27 cellular contexts compared by ENCODE assay signal in the genomic region with DNA sequence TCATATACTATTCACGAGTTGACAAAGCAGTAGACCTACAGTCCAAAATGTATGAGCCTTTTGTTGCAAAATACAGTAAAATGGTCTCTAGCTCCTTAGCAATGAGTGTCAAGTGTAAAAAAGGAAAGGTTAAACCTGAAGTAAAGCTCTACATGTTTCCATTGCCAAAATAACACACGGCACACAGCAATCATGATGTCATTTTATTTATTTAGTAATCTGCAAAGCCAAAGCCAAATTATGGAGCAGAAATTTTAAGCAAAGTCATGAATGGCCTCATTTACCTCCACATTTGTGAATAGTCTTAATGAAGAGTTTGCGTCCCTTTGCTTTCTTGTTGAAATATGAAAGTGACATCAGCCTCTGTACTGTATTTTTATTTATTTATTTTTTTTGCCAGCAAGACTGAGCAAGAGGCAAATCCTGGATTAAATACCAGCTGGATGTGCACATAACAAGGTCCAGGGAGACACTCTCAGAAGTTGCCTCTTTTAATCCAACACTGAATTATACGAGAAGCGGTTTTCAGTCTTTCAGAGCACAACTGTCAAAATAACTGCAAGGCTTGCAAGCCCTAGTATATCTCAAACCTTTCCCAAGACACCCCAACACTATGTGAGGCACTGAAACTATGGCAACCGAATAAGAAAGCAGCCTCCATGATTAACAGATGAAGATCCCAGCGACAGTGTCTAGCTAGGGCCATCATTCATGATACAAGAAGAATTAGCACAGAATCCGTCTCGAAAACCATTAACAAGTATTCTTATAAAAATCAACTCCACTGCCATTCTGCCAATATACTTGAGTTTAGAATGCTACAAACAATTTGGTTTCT. TPM values are rescaled to one million over a fixed set of nuclear protein-coding genes. Genes with fewer than 3 reads are reported as not detected.
DNase-seq lines count a peak whose midpoint lies in the region; ATAC-seq, FAIRE-seq and TF ChIP-seq lines count a peak whose summit lies in the region.
"Had no signal": no experiment of that assay in that cellular context is flagged by ENCODE, and none has a peak within 500 bp of the region (broad histone marks: within the 10 kb centered on the region; RNA-seq: fewer than 3 reads in every experiment).

No MANE protein-coding gene starts in this region.

- SMC1A ChIA-PET in GM12878 (lab: Charles Lee; ENCODE audit: uncharacterized antibody, unreplicated experiment), result interaction anchor here (0.7 to 4.3 kb wide), 17 partner anchors 10 to 487 kb away, joined by 3 to 31 read pairs (median 3); a partner anchor contains a TSS

- H2AFZ ChIP-seq in GM12878 (ENCODE audit: control insufficient read depth, low read depth, low read length), result no peak overlapping the region

- intact Hi-C loops in GM12878 (cut with micrococcal nuclease; ENCODE audit: unreplicated experiment), result no loop called here
- intact Hi-C loops in psoas muscle (cut with DNase I), result no loop called here

- no peak for TF ChIP-seq CTCF in GM12878 (IDR thresholded peaks at IDR 0.05 in 2 of 3, conservative IDR thresholded peaks at IDR 0.05 in 1 of 3; ENCODE audit: control insufficient read depth in 2 of 3, extremely low read depth in 1 of 3, insufficient read depth in 1 of 3, low read depth in 3 of 3, low read length in 3 of 3)
- no peak for TF ChIP-seq CTCF in psoas muscle (IDR thresholded peaks at IDR 0.05)

- DNase-seq in H7, result peak; percentile 35
- DNase-seq in GM12878 (ENCODE audit: low read depth, low spot score), result no peak
- DNase-seq in psoas muscle, result no peak
- DNase-seq in hypothalamus (lab: John Stamatoyannopoulos, UW), result no peak
- no peak for DNase-seq in AG08395 (ENCODE audit: low spot score)
- DNase-seq in NK-92 (lab: John Stamatoyannopoulos, UW; ENCODE audit: unreplicated experiment), result no peak
- DNase-seq in midbrain (lab: John Stamatoyannopoulos, UW), result no peak
- DNase-seq: ACHN; activated CD4-positive, alpha-beta T cell treated with anti-CD3 and anti-CD28 coated beads, Interleukin-2, amount 10 ng/mL, durations not matched to agents 24 days and 14 days; activated gamma-delta T cell treated with Interleukin-2 at 50 U/mL for 16 hours; activated T-cell treated with anti-CD3 and anti-CD28 coated beads, Interleukin-2, amount 50 U/mL, for 1 hour; COR-L47; GF-D8; Kasumi-1; mucosa of descending colon; NCI-H1694; NCI-H526; nephron progenitor cell; SIG-M5; sigmoid colon; stimulated activated naive CD4-positive, alpha-beta T cell treated with Interleukin-2 at 50 U/mL for 16 hours; WERI-Rb-1 had no signal

- H3K4me1 ChIP-seq in GM12878 (ENCODE audit: control insufficient read depth, insufficient read depth, low read length) (no peaks in the 10 kb centered on the region), psoas muscle (peaks cover 16% of the 10 kb centered on the region)

- WGBS in GM12878 (ENCODE audit: insufficient coverage, insufficient replicate concordance, low lambda C conversion rate, missing lambda C conversion rate), result 82% methylated on average over 9 of the region's 9 CpGs
- WGBS in psoas muscle, 3 donors, result 41 to 57% (median 57%) methylated on average over 9 of the region's 9 CpGs

- no peaks in the 10 kb centered on the region; the same call in 1 of the 2 replicates for H3K79me2 ChIP-seq in GM12878 (ENCODE audit: control insufficient read depth, insufficient read depth, low read length)

- H3K4me3 ChIP-seq in H7 (ENCODE audit: insufficient read depth, low read depth, low read length), result no peak overlapping the region
- H3K4me3 ChIP-seq in GM12878, result no peak overlapping the region
- H3K4me3 ChIP-seq in psoas muscle, result peak overlapping the region; percentile 27
- H3K4me3 ChIP-seq: BLaER1 treated with 17β-estradiol and CSF1 and Interleukin-3, amounts not matched to agents 10 nM and 100 nM; mucosa of descending colon; sigmoid colon; thoracic aorta had no signal

- H4K20me1 ChIP-seq in GM12878 (ENCODE audit: control insufficient read depth, insufficient read depth), result no peaks in the 10 kb centered on the region

- H3K9me3 ChIP-seq in GM12878 (replicated peaks; ENCODE audit: control insufficient read depth, insufficient read depth, low read length) (no peaks in the 10 kb centered on the region), psoas muscle (no peaks in the 10 kb centered on the region)
- H3K9me3 ChIP-seq: BLaER1 treated with 17β-estradiol and CSF1 and Interleukin-3, amounts not matched to agents 10 nM and 100 nM; mucosa of descending colon; sigmoid colon; thoracic aorta had no signal

- CTCF ChIA-PET in GM12878 (lab: Yijun Ruan, JAX), result interaction anchor here (1.2 to 2.8 kb wide), 6 partner anchors 9 to 427 kb away, joined by 3 to 14 read pairs (median 7); a partner anchor contains a TSS

- in situ Hi-C loops in GM12878 (cut with MboI), result loop anchor here (25.0 kb wide), 1 partner anchor 428 kb away; no protein-coding TSS in a partner anchor

- no peak for TF ChIP-seq EP300 in GM12878 (IDR thresholded peaks at IDR 0.05; ENCODE audit: borderline replicate concordance in 1 of 2, control insufficient read depth in 1 of 2, low read depth in 2 of 2, low read length in 2 of 2)

- BruUV-seq in GM12878 (replicated peaks; lab: Mats Ljungman, UMichigan), result no TSS peak

- H3K27ac ChIP-seq in GM12878 (ENCODE audit: control insufficient read depth, insufficient read depth), result no peak overlapping the region
- peak overlapping the region; percentile 26 for H3K27ac ChIP-seq in psoas muscle
- H3K27ac ChIP-seq: BLaER1 treated with 17β-estradiol and CSF1 and Interleukin-3, amounts not matched to agents 10 nM and 100 nM; thoracic aorta; WERI-Rb-1 had no signal

- H3K9ac ChIP-seq in GM12878 (ENCODE audit: control insufficient read depth, insufficient read depth, low read length), result no peak overlapping the region
- H3K9ac ChIP-seq: BLaER1 treated with 17β-estradiol and CSF1 and Interleukin-3, amounts not matched to agents 10 nM and 100 nM had no signal

- RAD21 ChIA-PET in GM12878 (lab: Charles Lee; ENCODE audit: unreplicated experiment), result interaction anchor here (0.9 to 3.9 kb wide), 10 partner anchors 8 to 427 kb away, joined by 3 to 27 read pairs (median 4); a partner anchor contains a TSS

- ATAC-seq in GM12878 (no peak), psoas muscle (peak in 2 of 4 donors; percentile 61 to 74)
- ATAC-seq: mucosa of descending colon had no signal

- FAIRE-seq in GM12878 (lab: Jason Lieb, UNC) (no peak), islet of Langerhans (lab: Jason Lieb, UNC) (peak; percentile 75)
- FAIRE-seq: RCC 7860 had no signal

- no peak overlapping the region for H3K4me2 ChIP-seq in GM12878 (ENCODE audit: control insufficient read depth, insufficient read depth)

- no peak for TF ChIP-seq RAD21 in GM12878 (IDR thresholded peaks at IDR 0.05; ENCODE audit: insufficient read depth, low read depth, low read length)

- H3K27me3 ChIP-seq in H7 (ENCODE audit: control insufficient read depth, insufficient read depth, low read length) (no peaks in the 10 kb centered on the region), GM12878 (replicated peaks in 1 of 2; ENCODE audit: control insufficient read depth in 2 of 2, insufficient read depth in 2 of 2, low read length in 1 of 2) (no peaks in the 10 kb centered on the region), psoas muscle (ENCODE audit: insufficient read depth in 3 of 3, low read length in 2 of 3) (peaks cover 0 to 7% (median 0%) of the 10 kb centered on the region in 3 donors)
- H3K27me3 ChIP-seq: sigmoid colon had no signal

- POLR2A ChIA-PET in GM12878 (lab: Charles Lee), result interaction anchor here (0.5 to 1.4 kb wide), 4 partner anchors 11 to 124 kb away, joined by 3 to 4 read pairs (median 3); no protein-coding TSS in a partner anchor

- H3K36me3 ChIP-seq in H7 (replicated peaks; ENCODE audit: control insufficient read depth, insufficient read depth, low read length) (peaks cover 6% of the 10 kb centered on the region), GM12878 (ENCODE audit: control insufficient read depth in 2 of 2, insufficient read depth in 2 of 2, low read length in 1 of 2) (no peaks in the 10 kb centered on the region), psoas muscle (ENCODE audit: insufficient read depth in 1 of 2, low read depth in 1 of 2) (no peaks in the 10 kb centered on the region)
- H3K36me3 ChIP-seq: BLaER1 treated with 17β-estradiol and CSF1 and Interleukin-3, amounts not matched to agents 10 nM and 100 nM; sigmoid colon; thoracic aorta; WERI-Rb-1 had no signal

- no peak for TF ChIP-seq POLR2A in GM12878 (IDR thresholded peaks at IDR 0.05; ENCODE audit: low read depth, low read length)

TF ChIP-seq in GM12878, 131 proteins besides CTCF, POLR2A, EP300 and RAD21:
- TF ChIP-seq BACH1 (IDR thresholded peaks at IDR 0.05; ENCODE audit: borderline replicate concordance), result no peak
- no peak for TF ChIP-seq FOXM1 (IDR thresholded peaks at IDR 0.05; ENCODE audit: low read depth, low read length)
- no peak for TF ChIP-seq NFYA (IDR thresholded peaks at IDR 0.05; ENCODE audit: borderline replicate concordance, low read depth, low read length)
- 0 out of 2 replicates have a peak, but pooled peaks have one; percentile 26 for TF ChIP-seq ATF7 (IDR thresholded peaks at IDR 0.05; ENCODE audit: low read depth)

RNA-seq across cellular contexts. Expression of a gene that starts 9.6 kb away (rescaled TPM):
- total RNA-seq in H7 (2014; rRNA removed; shearing (Covaris generic)), result 207 and 294 TPM in 2 replicates
- 218 and 247 TPM in 2 replicates for total RNA-seq in GM12878 (2013; cell fraction: nucleolus; rRNA removed)
- 0.62 and 1.0 TPM in 2 replicates for total RNA-seq in GM12878 (2014; rRNA removed)
- 0.83 and 1.1 TPM in 2 replicates for total RNA-seq in GM12878 (2014; rRNA removed; fragmentation: Illumina TruSeq; extraction: Trizol)
- total RNA-seq in GM12878 (2021), result 1.9 and 2.1 TPM in 2 replicates
- polyA plus RNA-seq in GM12878 (2011; ENCODE audit: low read depth), result 3.2 TPM
- 10.2 and 10.5 TPM in 2 replicates for polyA plus RNA-seq in GM12878 (2011; rRNA removed)
- 6.8 and 10.6 TPM in 2 replicates for polyA plus RNA-seq in GM12878 (2011; cell fraction: cytosol; rRNA removed)
- polyA plus RNA-seq in GM12878 (2011; cell fraction: nucleus; rRNA removed), result 23.5 and 32.3 TPM in 2 replicates
- polyA plus RNA-seq in GM12878 (2012), result 4.3 and 4.5 TPM in 2 replicates
- 0.92 and 1.3 TPM in 2 replicates for polyA plus RNA-seq in GM12878 (2014; fragmentation: Illumina TruSeq; extraction: Trizol)
- under 1 TPM; 0.16 to 0.22 TPM for polyA plus RNA-seq in GM12878 (2014; fragmentation: Nextera tagmentation; extraction: Ambion mirVana)
- 0.56 and 0.64 TPM in 2 replicates for polyA plus RNA-seq in GM12878 (2014; rRNA removed)
- polyA plus RNA-seq in GM12878 (2016; fragmentation: Nextera tagmentation; extraction: Ambion mirVana), result 1 to 10 TPM; 1.1 TPM
- polyA minus RNA-seq in GM12878 (2011; rRNA and poly(A)+ RNA removed), result 31.4 and 35.0 TPM in 2 replicates
- 9.4 and 10.0 TPM in 2 replicates for polyA minus RNA-seq in GM12878 (2011; cell fraction: cytosol; rRNA and poly(A)+ RNA removed)
- polyA minus RNA-seq in GM12878 (2011; cell fraction: nucleus; rRNA and poly(A)+ RNA removed), result 52.5 and 60.3 TPM in 2 replicates
- 1 to 10 TPM; 3.1 to 7.6 (median 4.3) TPM for total RNA-seq in psoas muscle
- 1 to 10 TPM; 1.1 to 1.5 (median 1.5) TPM for polyA plus RNA-seq in psoas muscle
- total RNA-seq: activated CD8-positive, alpha-beta memory T cell treated with anti-CD3 and anti-CD28 coated beads for 36 hours had no signal
